Comparison of ENCODE assay signal across 18 cellular contexts in the genomic region with DNA sequence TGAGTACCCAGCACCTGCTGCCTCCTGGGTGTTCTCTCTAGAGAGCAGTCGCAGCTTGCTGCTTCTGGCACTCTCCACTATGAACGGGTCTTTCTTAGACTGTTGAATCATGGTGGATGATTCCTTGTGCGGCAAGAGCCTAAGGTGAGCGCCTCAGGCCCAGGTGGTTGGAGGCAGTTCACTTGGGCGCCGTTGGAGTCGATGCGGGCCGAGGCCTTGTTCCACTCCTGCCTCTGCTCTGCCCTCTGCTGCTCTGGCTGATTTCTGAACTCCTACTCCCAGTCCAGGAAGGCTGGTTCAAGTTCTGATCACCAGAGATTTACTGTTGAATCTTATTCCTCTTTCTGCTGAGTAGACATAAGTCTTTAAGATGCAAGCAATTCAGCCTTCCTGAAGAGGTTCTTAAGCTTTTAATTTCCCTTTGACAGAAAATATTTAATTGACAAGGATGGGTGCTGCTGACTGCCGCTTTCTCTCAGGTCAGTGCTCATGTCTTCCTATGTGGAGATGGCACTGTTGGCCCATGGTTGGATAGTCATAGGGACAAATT. TPM values are rescaled to one million over a fixed set of nuclear protein-coding genes. Genes with fewer than 3 reads are reported as not detected.
"Had no signal": no experiment of that assay in that cellular context is flagged by ENCODE, and none has a peak within 500 bp of the region (broad histone marks: within the 10 kb centered on the region; RNA-seq: fewer than 3 reads in every experiment).

No MANE protein-coding gene starts in this region.

- H3K27me3 Mint-ChIP-seq: activated naive CD8-positive, alpha-beta T cell had no signal

- DNase-seq: activated CD4-positive, alpha-beta T cell treated with anti-CD3 and anti-CD28 coated beads, Interleukin-2, amount 50 U/mL, for 1 hour; activated gamma-delta T cell; activated T-cell treated with anti-CD3 and anti-CD28 coated beads, Interleukin-2, amount 50 U/mL, for 4 hours; cerebellar nuclear complex; endodermal cell; heart right ventricle; SJCRH30; stimulated activated CD4-positive, alpha-beta T cell treated with anti-CD3 and anti-CD28 coated beads, Interleukin-4, amount 100 ng/mL, for 1 hour; stimulated activated naive CD4-positive, alpha-beta T cell treated with Interleukin-2 at 50 U/mL for 16 hours; SW 1271 had no signal

- H3K27me3 ChIP-seq: gastroesophageal sphincter, heart right ventricle, pancreas, SJCRH30, upper lobe of left lung had no signal

- H3K4me1 ChIP-seq: gastroesophageal sphincter, pancreas, upper lobe of left lung had no signal

- H3K9me3 Mint-ChIP-seq: activated T-cell treated with anti-CD3 and anti-CD28 coated beads, Interleukin-2, amount 50 U/mL, for 4 hours; endodermal cell; T-helper 2 cell treated with Interferon-gamma antibody and Interleukin-4, amounts not matched to agents 5 μg/mL and 100 μg/mL, for 36 hours had no signal

- H3K27ac Mint-ChIP-seq: activated naive CD8-positive, alpha-beta T cell; endodermal cell; T-helper 2 cell treated with Interferon-gamma antibody and Interleukin-4, amounts not matched to agents 5 μg/mL and 100 μg/mL, for 36 hours had no signal

- H3K9me3 ChIP-seq: gastroesophageal sphincter, heart right ventricle, pancreas, SJCRH30, upper lobe of left lung had no signal

- H3K4me3 Mint-ChIP-seq: activated naive CD8-positive, alpha-beta T cell; activated T-cell treated with anti-CD3 and anti-CD28 coated beads, Interleukin-2, amount 50 U/mL, for 4 hours; endodermal cell; T-helper 2 cell treated with Interferon-gamma antibody and Interleukin-4, amounts not matched to agents 5 μg/mL and 100 μg/mL, for 36 hours had no signal

- H3K4me3 ChIP-seq: gastroesophageal sphincter, heart right ventricle, lung, pancreas, SJCRH30, upper lobe of left lung had no signal

- ATAC-seq: activated CD4-positive, CD25-positive, alpha-beta regulatory T cell treated with anti-CD3 and anti-CD28 coated beads, Interleukin-2, amount 50 U/mL, for 24 hours; activated T-cell treated with anti-CD3 and anti-CD28 coated beads, Interleukin-2, amount 50 U/mL, for 4 hours; gastroesophageal sphincter; heart right ventricle; left colon; pancreas had no signal

- H3K27ac ChIP-seq: gastroesophageal sphincter, heart right ventricle, pancreas, SJCRH30, upper lobe of left lung had no signal

RNA-seq across cellular contexts. Expression of a gene that starts 22.0 kb away (rescaled TPM):
- total RNA-seq: SJCRH30 had no signal
